Comparison of ENCODE assay signal across 8 cellular contexts in genomic region chr4:74933562-74934015, GRCh38. TPM values are rescaled to one million over a fixed set of nuclear protein-coding genes. Genes with fewer than 3 reads are reported as not detected.
DNase-seq lines count a peak whose midpoint lies in the region; ATAC-seq lines count a peak whose summit lies in the region.

No MANE protein-coding gene starts in this region.

- no peaks in the 10 kb centered on the region for H3K36me3 Mint-ChIP-seq in activated CD4-positive, alpha-beta T cell treated with anti-CD3 and anti-CD28 coated beads, Interleukin-2, amount 10 ng/mL, durations not matched to agents 24 days and 14 days (ENCODE audit: low read depth)
- H3K36me3 Mint-ChIP-seq in T-helper 17 cell (ENCODE audit: low read depth) = no peaks in the 10 kb centered on the region

- H3K9me3 Mint-ChIP-seq in activated CD4-positive, alpha-beta T cell treated with anti-CD3 and anti-CD28 coated beads, Interleukin-2, amount 10 ng/mL, durations not matched to agents 24 days and 14 days = no peaks in the 10 kb centered on the region

- H3K9me3 ChIP-seq in T-helper 17 cell (ENCODE audit: control insufficient read depth, low read length, poor library complexity, severe bottlenecking) = no peaks in the 10 kb centered on the region

- DNase-seq in activated CD4-positive, alpha-beta T cell treated with anti-CD3 and anti-CD28 coated beads, Interleukin-2, amount 10 ng/mL, durations not matched to agents 24 days and 14 days = peak; percentile 55
- DNase-seq in activated CD4-positive, alpha-beta T cell treated with anti-CD3 and anti-CD28 coated beads, Interleukin-2, amount 50 U/mL, for 1 hour = no peak
- DNase-seq in T-helper 17 cell = no peak
- DNase-seq in germinal center (ENCODE audit: low spot score) = peak; percentile 21
- DNase-seq in posterior vena cava (ENCODE audit: low spot score) = peak; percentile 87
- DNase-seq in NCI-H1436 treated with DMSO at 0.1 percent for 48 hours (lab: John Stamatoyannopoulos, UW) = no peak
- no peak for DNase-seq in AG08395 (ENCODE audit: low spot score)

- peaks cover 53% of the 10 kb centered on the region for H3K27me3 Mint-ChIP-seq in activated CD4-positive, alpha-beta T cell treated with anti-CD3 and anti-CD28 coated beads, Interleukin-2, amount 10 ng/mL, durations not matched to agents 24 days and 14 days
- peaks cover 42% of the 10 kb centered on the region for H3K27me3 Mint-ChIP-seq in T-helper 17 cell

- H3K27ac Mint-ChIP-seq in activated CD4-positive, alpha-beta T cell treated with anti-CD3 and anti-CD28 coated beads, Interleukin-2, amount 10 ng/mL, durations not matched to agents 24 days and 14 days = no peak overlapping the region
- H3K27ac Mint-ChIP-seq in T-helper 17 cell = no peak overlapping the region

- peak overlapping the region; percentile 73 for H3K4me3 Mint-ChIP-seq in activated CD4-positive, alpha-beta T cell treated with anti-CD3 and anti-CD28 coated beads, Interleukin-2, amount 10 ng/mL, durations not matched to agents 24 days and 14 days
- peak overlapping the region; percentile 63 for H3K4me3 Mint-ChIP-seq in T-helper 17 cell

- intact Hi-C loops in activated CD4-positive, alpha-beta T cell treated with anti-CD3 and anti-CD28 coated beads, Interleukin-2, amount 10 ng/mL, durations not matched to agents 24 days and 14 days (cut with micrococcal nuclease) = no loop called here
- intact Hi-C loops in posterior vena cava (cut with DNase I) = loop anchor here (5.0 to 10.0 kb wide), 3 partner anchors 351 to 559 kb away; no protein-coding TSS in a partner anchor

- H3K4me1 Mint-ChIP-seq in activated CD4-positive, alpha-beta T cell treated with anti-CD3 and anti-CD28 coated beads, Interleukin-2, amount 10 ng/mL, durations not matched to agents 24 days and 14 days = peaks cover 9% of the 10 kb centered on the region
- peaks cover 12% of the 10 kb centered on the region for H3K4me1 Mint-ChIP-seq in T-helper 17 cell

- ATAC-seq in T-helper 17 cell = no peak
- no peak for ATAC-seq in GM19023 (IDR thresholded peaks at IDR 0.05; ENCODE audit: unreplicated experiment)

RNA-seq across cellular contexts. Expression of gene PARM1, which starts 0.7 kb away (rescaled TPM):
- not detected in 2 replicates for total RNA-seq in activated CD4-positive, alpha-beta T cell treated with anti-CD3 and anti-CD28 coated beads, Interleukin-2, amount 10 ng/mL, durations not matched to agents 24 days and 14 days
- total RNA-seq in T-helper 17 cell (under 1 TPM; 0.13 to 0.52 TPM), posterior vena cava (100 to 1,000 TPM in 1 of 2 donors, 10 to 100 TPM in 1; 94.5 to 113 TPM)

Comparison
In these comparisons a context has a peak if more than half of its experiments do, and no peak if none do; other contexts are left out.
1. DNase-seq: peak in activated CD4-positive, alpha-beta T cell treated with anti-CD3 and anti-CD28 coated beads, Interleukin-2, amount 10 ng/mL, durations not matched to agents 24 days and 14 days (single experiment), germinal center (single experiment) and posterior vena cava (single experiment); none in activated CD4-positive, alpha-beta T cell treated with anti-CD3 and anti-CD28 coated beads, Interleukin-2, amount 50 U/mL, for 1 hour (single experiment), T-helper 17 cell (0 of 3), NCI-H1436 treated with DMSO at 0.1 percent for 48 hours (single experiment) and AG08395 (single experiment).
2. RNA of gene PARM1, which starts 0.7 kb away (total RNA-seq): 94.5 to 113 TPM in posterior vena cava; 0.13 to 0.52 TPM in T-helper 17 cell and not detected in activated CD4-positive, alpha-beta T cell treated with anti-CD3 and anti-CD28 coated beads, Interleukin-2, amount 10 ng/mL, durations not matched to agents 24 days and 14 days; every median in the first group is over 10 times any median in the second.